Comparison of ENCODE assay signal across 24 cellular contexts in genomic region chr2:16283071-16283850, GRCh38.
"Had no signal": no experiment of that assay in that cellular context is flagged by ENCODE, and none has a peak within 500 bp of the region (broad histone marks: within the 10 kb centered on the region; RNA-seq: fewer than 3 reads in every experiment).

No MANE protein-coding gene starts in this region.

- H3K4me1 ChIP-seq: left ventricle myocardium inferior, testis, thyroid gland, transverse colon, upper lobe of right lung had no signal

- H3K27ac ChIP-seq: left ventricle myocardium inferior, ovary, spleen, stomach, testis, thyroid gland, transverse colon, upper lobe of right lung had no signal

- H3K27ac Mint-ChIP-seq: memory B cell; naive thymus-derived CD8-positive, alpha-beta T cell; nephron; progenitor cell of endocrine pancreas; stimulated activated memory B cell treated with anti-CD40 and anti-IgM and Interleukin-4, amounts not matched to agents 10 μg/mL and 1 μg/mL and 100 μg/mL, for 72 hours had no signal

- H3K4me3 Mint-ChIP-seq: memory B cell; naive thymus-derived CD8-positive, alpha-beta T cell; nephron; neural crest cell; stimulated activated memory B cell treated with anti-CD40 and anti-IgM and Interleukin-4, amounts not matched to agents 10 μg/mL and 1 μg/mL and 100 μg/mL, for 72 hours had no signal

- H3K27me3 ChIP-seq: ovary, spleen, stomach, testis, thyroid gland, transverse colon, upper lobe of right lung had no signal

- H3K36me3 ChIP-seq: left ventricle myocardium inferior, ovary, spleen, stomach, thyroid gland, transverse colon, upper lobe of right lung had no signal

- H3K4me1 Mint-ChIP-seq: memory B cell; stimulated activated memory B cell treated with anti-CD40 and anti-IgM and Interleukin-4, amounts not matched to agents 10 μg/mL and 1 μg/mL and 100 μg/mL, for 72 hours had no signal

- FAIRE-seq: urothelium cell line had no signal

- DNase-seq: head of caudate nucleus; islet precursor cell; left ventricle myocardium inferior; naive thymus-derived CD8-positive, alpha-beta T cell; ovary; retina; right cardiac atrium; spleen; stimulated activated CD4-positive, alpha-beta T cell treated with anti-CD3 and anti-CD28 coated beads, Interleukin-4, amount 100 ng/mL, for 24 hours; stimulated activated naive CD4-positive, alpha-beta T cell treated with Interleukin-2 at 50 U/mL for 16 hours; stomach; testis; thyroid gland; transverse colon; upper lobe of right lung had no signal

- H3K9me3 Mint-ChIP-seq: memory B cell; naive thymus-derived CD8-positive, alpha-beta T cell; nephron; neural crest cell; stimulated activated memory B cell treated with anti-CD40 and anti-IgM and Interleukin-4, amounts not matched to agents 10 μg/mL and 1 μg/mL and 100 μg/mL, for 72 hours had no signal

- ATAC-seq: naive thymus-derived CD8-positive, alpha-beta T cell; right cardiac atrium; sciatic nerve; stimulated activated memory B cell treated with anti-CD40 and anti-IgM and Interleukin-4, amounts not matched to agents 10 μg/mL and 1 μg/mL and 100 μg/mL, for 72 hours; upper lobe of right lung had no signal

- H3K9me3 ChIP-seq: left ventricle myocardium inferior, ovary, spleen, stomach, testis, thyroid gland, transverse colon, upper lobe of right lung had no signal

- H3K36me3 Mint-ChIP-seq: memory B cell; naive thymus-derived CD8-positive, alpha-beta T cell; stimulated activated memory B cell treated with anti-CD40 and anti-IgM and Interleukin-4, amounts not matched to agents 10 μg/mL and 1 μg/mL and 100 μg/mL, for 72 hours had no signal

- H3K4me3 ChIP-seq: left ventricle myocardium inferior, lung, ovary, skin epidermis, spleen, stomach, testis, thyroid gland, transverse colon, upper lobe of right lung had no signal
